Comparison of ENCODE assay signal across 8 cellular contexts in genomic region chr22:29388759-29389090, GRCh38. TPM values are rescaled to one million over a fixed set of nuclear protein-coding genes. Genes with fewer than 3 reads are reported as not detected.
A peak's percentile ranks its signal among the peaks of the same experiment; 100 is the strongest.
DNase-seq lines count a peak whose midpoint lies in the region; ATAC-seq and TF ChIP-seq lines count a peak whose summit lies in the region.

No MANE protein-coding gene starts in this region.

- peaks cover 22 to 45% of the 10 kb centered on the region in 2 donors for H3K4me1 ChIP-seq in mucosa of rectum (ENCODE audit: control insufficient read depth in 2 of 2, insufficient read depth in 2 of 2, low read length in 2 of 2)

- peak overlapping the region; percentile 91 for H3K27ac Mint-ChIP-seq in MCF 10A (ENCODE audit: low read depth, unreplicated experiment)

- peak overlapping the region; percentile 92 for H3K4me3 Mint-ChIP-seq in MCF 10A (ENCODE audit: unreplicated experiment)

- H3K4me1 Mint-ChIP-seq in MCF 10A (ENCODE audit: insufficient read depth, unreplicated experiment), result peaks cover 13% of the 10 kb centered on the region

- no peaks in the 10 kb centered on the region for H3K9me3 ChIP-seq in mucosa of rectum (ENCODE audit: control insufficient read depth in 2 of 2, low read length in 2 of 2)

- TF ChIP-seq CTCF in GM06990 (IDR thresholded peaks at IDR 0.05; ENCODE audit: insufficient read depth, low read length, poor library complexity, severe bottlenecking) (no peak), MCF 10A (IDR thresholded peaks at IDR 0.05; ENCODE audit: unreplicated experiment) (no peak)

- H3K9me3 Mint-ChIP-seq in MCF 10A (ENCODE audit: unreplicated experiment), result no peaks in the 10 kb centered on the region

- peak overlapping the region; percentile 9 to 81 for H3K27ac ChIP-seq in mucosa of rectum (ENCODE audit: low read depth in 2 of 2, low read length in 2 of 2)

- peak overlapping the region; percentile 58 to 79 for H3K9ac ChIP-seq in mucosa of rectum (ENCODE audit: low read depth in 1 of 2, low read length in 2 of 2)

- intact Hi-C loops in MCF 10A (cut with micrococcal nuclease), result loop anchor here (10.0 kb wide), 1 partner anchor 84 kb away; the partner anchor contains the start of gene GAS2L1

- DNase-seq in GM06990 (ENCODE audit: extremely low read depth, insufficient read length) (no peak), MCF 10A (ENCODE audit: unreplicated experiment) (no peak), NCI-H2227 treated with DMSO at 0.1 percent for 48 hours (lab: John Stamatoyannopoulos, UW) (no peak), putamen (ENCODE audit: low spot score) (no peak)
- DNase-seq in stimulated activated CD4-positive, alpha-beta T cell treated with anti-CD3 and anti-CD28 coated beads, Interleukin-4, amount 100 ng/mL, for 1 hour, result no peak

- peaks cover 19% of the 10 kb centered on the region for H3K36me3 Mint-ChIP-seq in MCF 10A (ENCODE audit: insufficient read depth, unreplicated experiment)

- POLR2A ChIA-PET in MCF 10A (lab: Yijun Ruan, JAX), result interaction anchor here (0.6 to 2.0 kb wide), 9 partner anchors 9 to 725 kb away, joined by 3 to 9 read pairs (median 3); partner anchors contain the start of genes GAS2L1, NF2 and THOC5

- peaks cover 5% of the 10 kb centered on the region for H3K36me3 ChIP-seq in GM06990 (ENCODE audit: control insufficient read depth, insufficient read depth, low read length)
- peaks cover 0 to 1% of the 10 kb centered on the region in 2 donors for H3K36me3 ChIP-seq in mucosa of rectum (ENCODE audit: control insufficient read depth in 2 of 2, insufficient read depth in 2 of 2, low read length in 2 of 2)

- BruUV-seq in MCF 10A (replicated peaks; lab: Mats Ljungman, UMichigan), result no TSS peak

- no peaks in the 10 kb centered on the region for H3K27me3 Mint-ChIP-seq in MCF 10A (ENCODE audit: insufficient read depth, unreplicated experiment)

- H3K4me3 ChIP-seq in GM06990 (replicated peaks; ENCODE audit: low read depth, low read length) (peak overlapping the region; percentile 95), mucosa of rectum (ENCODE audit: low read length in 2 of 2) (peak overlapping the region; percentile 68 to 74)

- CTCF ChIA-PET in MCF 10A (lab: Yijun Ruan, JAX), result interaction anchor here (0.6 to 0.8 kb wide), 6 partner anchors 16 to 1019 kb away, joined by 3 to 5 read pairs (median 4); no protein-coding TSS in a partner anchor

- H3K27me3 ChIP-seq in GM06990 (replicated peaks; ENCODE audit: control insufficient read depth, insufficient read depth, low read length), result no peaks in the 10 kb centered on the region
- no peaks in the 10 kb centered on the region for H3K27me3 ChIP-seq in mucosa of rectum (ENCODE audit: control insufficient read depth in 2 of 2, insufficient read depth in 2 of 2, low read length in 2 of 2)

- ATAC-seq in HG03196 (IDR thresholded peaks at IDR 0.05; ENCODE audit: unreplicated experiment) (peak; percentile 6), HG02623 (IDR thresholded peaks at IDR 0.05; ENCODE audit: unreplicated experiment) (no peak)

RNA-seq across cellular contexts. Expression of gene AP1B1, which starts 0.4 kb away (rescaled TPM):
- total RNA-seq in MCF 10A (2022), result 67.3 and 69.5 TPM in 2 replicates

RNA-seq across cellular contexts. Expression of gene RFPL1, which starts 49.7 kb away (rescaled TPM):
- total RNA-seq in MCF 10A (2022), result not detected in 2 replicates
